ENCODE assay signal across 2 cellular contexts in genomic region chr3:149407898-149408297, GRCh38.
TF ChIP-seq lines count a peak whose summit lies in the region.

No MANE protein-coding gene starts in this region.

TF ChIP-seq in SK-N-SH, 30 proteins besides CTCF, POLR2A, EP300 and RAD21 (continued from another document):
- TF ChIP-seq ZBTB33 (IDR thresholded peaks at IDR 0.05; ENCODE audit: borderline replicate concordance, low read depth) (no peak), POLR2AphosphoS5 (IDR thresholded peaks at IDR 0.05; ENCODE audit: low read depth, low read length) (no peak), TEAD4 (IDR thresholded peaks at IDR 0.05; ENCODE audit: borderline replicate concordance, insufficient read depth) (no peak), EZH2phosphoT487 (IDR thresholded peaks at IDR 0.05; ENCODE audit: borderline replicate concordance, low read depth) (no peak), MXI1 (IDR thresholded peaks at IDR 0.05; ENCODE audit: low read depth, low read length) (no peak), NRF1 (IDR thresholded peaks at IDR 0.05; ENCODE audit: low read depth, low read length) (no peak), FOSL2 (IDR thresholded peaks at IDR 0.05; ENCODE audit: borderline replicate concordance, low read depth) (no peak), YY1 (IDR thresholded peaks at IDR 0.05; ENCODE audit: low read depth) (no peak)
- TF ChIP-seq, protein P1, sequence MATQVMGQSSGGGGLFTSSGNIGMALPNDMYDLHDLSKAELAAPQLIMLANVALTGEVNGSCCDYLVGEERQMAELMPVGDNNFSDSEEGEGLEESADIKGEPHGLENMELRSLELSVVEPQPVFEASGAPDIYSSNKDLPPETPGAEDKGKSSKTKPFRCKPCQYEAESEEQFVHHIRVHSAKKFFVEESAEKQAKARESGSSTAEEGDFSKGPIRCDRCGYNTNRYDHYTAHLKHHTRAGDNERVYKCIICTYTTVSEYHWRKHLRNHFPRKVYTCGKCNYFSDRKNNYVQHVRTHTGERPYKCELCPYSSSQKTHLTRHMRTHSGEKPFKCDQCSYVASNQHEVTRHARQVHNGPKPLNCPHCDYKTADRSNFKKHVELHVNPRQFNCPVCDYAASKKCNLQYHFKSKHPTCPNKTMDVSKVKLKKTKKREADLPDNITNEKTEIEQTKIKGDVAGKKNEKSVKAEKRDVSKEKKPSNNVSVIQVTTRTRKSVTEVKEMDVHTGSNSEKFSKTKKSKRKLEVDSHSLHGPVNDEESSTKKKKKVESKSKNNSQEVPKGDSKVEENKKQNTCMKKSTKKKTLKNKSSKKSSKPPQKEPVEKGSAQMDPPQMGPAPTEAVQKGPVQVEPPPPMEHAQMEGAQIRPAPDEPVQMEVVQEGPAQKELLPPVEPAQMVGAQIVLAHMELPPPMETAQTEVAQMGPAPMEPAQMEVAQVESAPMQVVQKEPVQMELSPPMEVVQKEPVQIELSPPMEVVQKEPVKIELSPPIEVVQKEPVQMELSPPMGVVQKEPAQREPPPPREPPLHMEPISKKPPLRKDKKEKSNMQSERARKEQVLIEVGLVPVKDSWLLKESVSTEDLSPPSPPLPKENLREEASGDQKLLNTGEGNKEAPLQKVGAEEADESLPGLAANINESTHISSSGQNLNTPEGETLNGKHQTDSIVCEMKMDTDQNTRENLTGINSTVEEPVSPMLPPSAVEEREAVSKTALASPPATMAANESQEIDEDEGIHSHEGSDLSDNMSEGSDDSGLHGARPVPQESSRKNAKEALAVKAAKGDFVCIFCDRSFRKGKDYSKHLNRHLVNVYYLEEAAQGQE (IDR thresholded peaks at IDR 0.05; ENCODE audit: low read depth, low read length) = no peak
- TF ChIP-seq, protein P2, sequence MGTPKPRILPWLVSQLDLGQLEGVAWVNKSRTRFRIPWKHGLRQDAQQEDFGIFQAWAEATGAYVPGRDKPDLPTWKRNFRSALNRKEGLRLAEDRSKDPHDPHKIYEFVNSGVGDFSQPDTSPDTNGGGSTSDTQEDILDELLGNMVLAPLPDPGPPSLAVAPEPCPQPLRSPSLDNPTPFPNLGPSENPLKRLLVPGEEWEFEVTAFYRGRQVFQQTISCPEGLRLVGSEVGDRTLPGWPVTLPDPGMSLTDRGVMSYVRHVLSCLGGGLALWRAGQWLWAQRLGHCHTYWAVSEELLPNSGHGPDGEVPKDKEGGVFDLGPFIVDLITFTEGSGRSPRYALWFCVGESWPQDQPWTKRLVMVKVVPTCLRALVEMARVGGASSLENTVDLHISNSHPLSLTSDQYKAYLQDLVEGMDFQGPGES (IDR thresholded peaks at IDR 0.05; ENCODE audit: low read depth, low read length) = no peak

TF ChIP-seq in SK-N-SH treated with all-trans-retinoic acid at 6 μM for 48 hours, 23 proteins besides CTCF, POLR2A, EP300 and RAD21 (continued from another document):
- TF ChIP-seq PATZ1 (CRISPR knock-in tag; IDR thresholded peaks at IDR 0.05; ENCODE audit: borderline replicate concordance) (no peak), ISL1 (CRISPR knock-in tag; IDR thresholded peaks at IDR 0.05) (no peak), ZC3H10 (CRISPR knock-in tag; IDR thresholded peaks at IDR 0.05) (no peak), POU6F1 (CRISPR knock-in tag; IDR thresholded peaks at IDR 0.05; ENCODE audit: borderline replicate concordance, low read depth) (no peak), ZNF565 (CRISPR knock-in tag; conservative IDR thresholded peaks at IDR 0.05; ENCODE audit: low read depth) (no peak), CSRNP3 (CRISPR knock-in tag; IDR thresholded peaks at IDR 0.05) (no peak)
